Comparison of ENCODE assay signal across 19 cellular contexts in the genomic region with DNA sequence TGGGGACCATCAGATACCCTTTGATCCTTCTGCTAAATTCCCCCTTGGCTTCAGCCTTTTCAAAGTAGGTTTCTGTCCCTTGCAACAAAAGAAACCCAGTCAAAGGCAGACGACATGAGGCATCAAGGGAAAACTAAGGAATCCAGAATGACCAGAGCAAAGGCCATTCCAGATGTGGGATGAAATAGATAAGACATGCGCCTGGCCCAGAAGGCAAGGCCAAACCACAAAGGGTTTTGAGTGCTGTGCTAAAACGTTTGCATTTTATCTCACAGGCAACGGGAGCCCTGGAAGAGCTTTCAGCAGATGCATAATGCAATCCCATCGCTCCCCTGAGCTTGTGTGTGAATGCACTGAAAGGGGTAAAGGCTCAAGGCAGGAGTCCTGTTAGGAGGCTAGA. TPM values are rescaled to one million over a fixed set of nuclear protein-coding genes. Genes with fewer than 3 reads are reported as not detected.
DNase-seq lines count a peak whose midpoint lies in the region.
"Had no signal": no experiment of that assay in that cellular context is flagged by ENCODE, and none has a peak within 500 bp of the region (broad histone marks: within the 10 kb centered on the region; RNA-seq: fewer than 3 reads in every experiment).

No MANE protein-coding gene starts in this region.

- H3K9me3 Mint-ChIP-seq in dendritic cell treated with granulocyte-macrophage colony-stimulating factor and Interleukin-4, amounts not matched to agents 40 ng/mL and 50 ng/mL, for 4 days, result peaks cover 9% of the 10 kb centered on the region
- H3K9me3 Mint-ChIP-seq: HFFc6 had no signal

- peaks cover 6% of the 10 kb centered on the region for H3K27me3 Mint-ChIP-seq in dendritic cell treated with granulocyte-macrophage colony-stimulating factor and Interleukin-4, amounts not matched to agents 40 ng/mL and 50 ng/mL, for 4 days

- H3K4me3 Mint-ChIP-seq in dendritic cell treated with granulocyte-macrophage colony-stimulating factor and Interleukin-4, amounts not matched to agents 40 ng/mL and 50 ng/mL, for 4 days, result no peak overlapping the region
- H3K4me3 Mint-ChIP-seq: CD14-positive monocyte; CD4-positive, alpha-beta memory T cell; HFFc6 had no signal

- DNase-seq in ELF-1 (ENCODE audit: low read depth, low spot score) (peak; percentile 40), RPMI7951 (ENCODE audit: low read depth) (peak; percentile 7), NCI-H2029 treated with DMSO at 0.1 percent for 48 hours (lab: John Stamatoyannopoulos, UW) (no peak), T1000 (lab: John Stamatoyannopoulos, UW) (no peak)
- DNase-seq in effector CD8-positive, alpha-beta T cell (lab: John Stamatoyannopoulos, UW), result no peak
- no peak for DNase-seq in activated CD4-positive, alpha-beta T cell treated with anti-CD3 and anti-CD28 coated beads for 48 hours
- DNase-seq: ACHN; BE2C; CD4-positive, alpha-beta memory T cell; DMS153; DMS79; GF-D8; GOT3; H7; HFFc6 had no signal

- peaks cover 6% of the 10 kb centered on the region for H3K36me3 Mint-ChIP-seq in dendritic cell treated with granulocyte-macrophage colony-stimulating factor and Interleukin-4, amounts not matched to agents 40 ng/mL and 50 ng/mL, for 4 days (ENCODE audit: low read depth)
- H3K36me3 Mint-ChIP-seq: CD14-positive monocyte had no signal

- peaks cover 15% of the 10 kb centered on the region for H3K4me1 Mint-ChIP-seq in dendritic cell treated with granulocyte-macrophage colony-stimulating factor and Interleukin-4, amounts not matched to agents 40 ng/mL and 50 ng/mL, for 4 days (ENCODE audit: low read depth)
- H3K4me1 Mint-ChIP-seq: CD4-positive, alpha-beta memory T cell had no signal

- intact Hi-C loops in dendritic cell treated with granulocyte-macrophage colony-stimulating factor and Interleukin-4, amounts not matched to agents 40 ng/mL and 50 ng/mL, for 4 days (cut with micrococcal nuclease), result no loop called here

- H3K27ac Mint-ChIP-seq in dendritic cell treated with granulocyte-macrophage colony-stimulating factor and Interleukin-4, amounts not matched to agents 40 ng/mL and 50 ng/mL, for 4 days, result peak overlapping the region; percentile 4
- H3K27ac Mint-ChIP-seq: CD4-positive, alpha-beta memory T cell; HFFc6 had no signal

RNA-seq across cellular contexts. Expression of a gene that starts 17.7 kb away (rescaled TPM):
- not detected in 2 replicates for total RNA-seq in RPMI7951 (2014; rRNA removed; shearing (Covaris generic))
- total RNA-seq: CD4-positive, alpha-beta memory T cell; Daoy; H7; HFFc6; HT1080 had no signal

RNA-seq across cellular contexts. Expression of a gene that starts 23.3 kb away (rescaled TPM):
- not detected in 2 replicates for total RNA-seq in RPMI7951 (2014; rRNA removed; shearing (Covaris generic))
- total RNA-seq: CD4-positive, alpha-beta memory T cell; Daoy; H7; HFFc6 had no signal

Comparison
In these comparisons a context has a peak if more than half of its experiments do, and no peak if none do; other contexts are left out.
1. DNase-seq: peak in ELF-1 (single experiment) and RPMI7951 (single experiment); none in effector CD8-positive, alpha-beta T cell (single experiment), activated CD4-positive, alpha-beta T cell treated with anti-CD3 and anti-CD28 coated beads for 48 hours (single experiment), NCI-H2029 treated with DMSO at 0.1 percent for 48 hours (single experiment) and T1000 (single experiment).